ENCODE assay signal across 6 cellular contexts in genomic region chr20:21623781-21624094, GRCh38.
"Had no signal": no experiment of that assay in that cellular context is flagged by ENCODE, and none has a peak within 500 bp of the region (broad histone marks: within the 10 kb centered on the region; RNA-seq: fewer than 3 reads in every experiment).

No MANE protein-coding gene starts in this region.

- H3K9me3 ChIP-seq: HAP-1 had no signal

- DNase-seq: GM23248, GOT3, H7 had no signal

- H3K4me1 ChIP-seq: HAP-1 had no signal

- H3K36me3 ChIP-seq: HAP-1 had no signal

- ATAC-seq: HCT116 had no signal

- FAIRE-seq: HTR-8/SVneo had no signal

- H3K4me3 ChIP-seq: GM23248, HAP-1 had no signal

- H3K9ac ChIP-seq: GM23248 had no signal

- H3K27ac ChIP-seq: GM23248 had no signal

- H2AFZ ChIP-seq: GM23248 had no signal
